ENCODE assay signal across 18 cellular contexts in genomic region chr15:23514492-23514891, GRCh38. TPM values are rescaled to one million over a fixed set of nuclear protein-coding genes. Genes with fewer than 3 reads are reported as not detected.
DNase-seq lines count a peak whose midpoint lies in the region; ATAC-seq, FAIRE-seq and TF ChIP-seq lines count a peak whose summit lies in the region.
"Had no signal": no experiment of that assay in that cellular context is flagged by ENCODE, and none has a peak within 500 bp of the region (broad histone marks: within the 10 kb centered on the region; RNA-seq: fewer than 3 reads in every experiment).

No MANE protein-coding gene starts in this region.

- H3K9ac ChIP-seq in DND-41 (ENCODE audit: low read depth, low read length), result no peak overlapping the region
- H3K9ac ChIP-seq in K562 (ENCODE audit: insufficient read depth in 1 of 2, low read depth in 2 of 2, low read length in 2 of 2), result no peak overlapping the region
- H3K9ac ChIP-seq: BLaER1 treated with 17β-estradiol and CSF1 and Interleukin-3, amounts not matched to agents 10 nM and 100 nM had no signal

- H4K20me1 ChIP-seq in DND-41 (ENCODE audit: insufficient read depth, low read length), result no peaks in the 10 kb centered on the region
- H4K20me1 ChIP-seq in K562 (replicated peaks; ENCODE audit: control insufficient read depth, insufficient read depth, low read length), result no peaks in the 10 kb centered on the region
- H4K20me1 ChIP-seq: BLaER1 treated with 17β-estradiol and CSF1 and Interleukin-3, amounts not matched to agents 10 nM and 100 nM had no signal

- POLR2A ChIA-PET in K562 (lab: Yijun Ruan, JAX), result no interaction called here

- 0% methylated on average over 1 of the region's 1 CpG for WGBS in K562 (ENCODE audit: insufficient coverage, low coverage, missing lambda C conversion rate)

- TF ChIP-seq POLR2A in K562 (conservative IDR thresholded peaks at IDR 0.05), result no peak

- H3K79me2 ChIP-seq in DND-41 (ENCODE audit: insufficient read depth, low read length), result no peaks in the 10 kb centered on the region
- H3K79me2 ChIP-seq in K562 (ENCODE audit: control insufficient read depth, insufficient read depth, low read length), result no peaks in the 10 kb centered on the region

- H3K27ac Mint-ChIP-seq in activated T-cell treated with anti-CD3 and anti-CD28 coated beads, Interleukin-2, amount 50 U/mL, for 72 hours, result no peak overlapping the region
- H3K27ac Mint-ChIP-seq: B cell; CD8-positive, alpha-beta T cell; H9 had no signal

- H3K27me3 ChIP-seq in DND-41 (ENCODE audit: insufficient read depth, low read length, poor library complexity) (no peaks in the 10 kb centered on the region), K562 (ENCODE audit: control insufficient read depth in 2 of 2, insufficient read depth in 2 of 2, low read length in 2 of 2) (no peaks in the 10 kb centered on the region)
- H3K27me3 ChIP-seq: BLaER1 treated with 17β-estradiol and CSF1 and Interleukin-3, amounts not matched to agents 10 nM and 100 nM had no signal

- no peak for DNase-seq in activated T-cell treated with anti-CD3 and anti-CD28 coated beads, Interleukin-2, amount 50 U/mL, for 72 hours
- DNase-seq in activated T-cell treated with anti-CD3 and anti-CD28 coated beads, Interleukin-2, amount 50 U/mL, for 1 hour, result no peak
- DNase-seq in DND-41 (peak; percentile 6), MV-4-11 (lab: John Stamatoyannopoulos, UW) (peak; percentile 55), K562 (ENCODE audit: extremely low read depth in 1 of 4, low spot score in 3 of 4) (peak in 1 of 4 experiments; percentile 33), ecto neural progenitor cell (ENCODE audit: low spot score) (no peak), cardiac septum (ENCODE audit: low spot score) (no peak)
- DNase-seq: Calu3; CD8-positive, alpha-beta T cell; DMS79 treated with DMSO at 0.1 percent for 48 hours; EL; H9 had no signal

- H3K4me2 ChIP-seq in DND-41 (ENCODE audit: insufficient read depth, low read length), result no peak overlapping the region
- H3K4me2 ChIP-seq in K562 (ENCODE audit: insufficient read depth, low read length), result no peak overlapping the region
- H3K4me2 ChIP-seq: BLaER1 treated with 17β-estradiol and CSF1 and Interleukin-3, amounts not matched to agents 10 nM and 100 nM had no signal

- no peaks in the 10 kb centered on the region for H3K27me3 Mint-ChIP-seq in activated T-cell treated with anti-CD3 and anti-CD28 coated beads, Interleukin-2, amount 50 U/mL, for 72 hours (ENCODE audit: low read depth)
- H3K27me3 Mint-ChIP-seq: B cell had no signal

- H3K27ac ChIP-seq in DND-41 (ENCODE audit: low read length), result no peak overlapping the region
- 0 out of 3 replicates have a peak overlapping the region, but pooled peaks have one; percentile 9 for H3K27ac ChIP-seq in K562 (ENCODE audit: extremely low read depth, low read depth, low read length)
- H3K27ac ChIP-seq: BLaER1 treated with 17β-estradiol and CSF1 and Interleukin-3, amounts not matched to agents 10 nM and 100 nM had no signal

- H3K36me3 ChIP-seq in DND-41 (ENCODE audit: insufficient read depth, low read length), result no peaks in the 10 kb centered on the region
- no peaks in the 10 kb centered on the region for H3K36me3 ChIP-seq in K562 (ENCODE audit: control insufficient read depth, insufficient read depth, low read length)
- H3K36me3 ChIP-seq: BLaER1 treated with 17β-estradiol and CSF1 and Interleukin-3, amounts not matched to agents 10 nM and 100 nM had no signal

- peaks cover 3 to 8% of the 10 kb centered on the region in 2 donors for H3K9me3 Mint-ChIP-seq in activated T-cell treated with anti-CD3 and anti-CD28 coated beads, Interleukin-2, amount 50 U/mL, for 72 hours

- peaks cover 4% of the 10 kb centered on the region for H3K9me3 ChIP-seq in DND-41 (ENCODE audit: insufficient read depth, low read length, severe bottlenecking)
- H3K9me3 ChIP-seq in K562 (replicated peaks; ENCODE audit: control insufficient read depth, insufficient read depth, low read depth, low read length), result no peaks in the 10 kb centered on the region

- TF ChIP-seq RAD21 in K562 (CRISPR knock-in tag; conservative IDR thresholded peaks at IDR 0.05 in 1 of 2, IDR thresholded peaks at IDR 0.05 in 1 of 2), result no peak

- TF ChIP-seq CTCF in DND-41 (IDR thresholded peaks at IDR 0.05; ENCODE audit: borderline replicate concordance, extremely low read depth, low read length, poor library complexity, severe bottlenecking) (no peak), K562 (IDR thresholded peaks at IDR 0.05 in 2 of 3, conservative IDR thresholded peaks at IDR 0.05 in 1 of 3; ENCODE audit: insufficient read depth in 2 of 3, low read depth in 1 of 3, low read length in 3 of 3) (no peak)

- CTCF ChIA-PET in K562 (lab: Yijun Ruan, JAX; ENCODE audit: low intra/inter-chr PET ratio), result no interaction called here

- in situ Hi-C loops in K562 (cut with MboI), result no loop called here

- intact Hi-C loops in K562 (cut with micrococcal nuclease) (no loop called here), cardiac septum (cut with DNase I) (no loop called here)

- no peaks in the 10 kb centered on the region for H3K9me1 ChIP-seq in K562 (ENCODE audit: control insufficient read depth, insufficient read depth, low read length)

- H3K4me3 ChIP-seq in DND-41 (ENCODE audit: low read depth in 1 of 2, low read length in 2 of 2) (no peak overlapping the region), K562 (no peak overlapping the region)
- H3K4me3 ChIP-seq: BLaER1 treated with 17β-estradiol and CSF1 and Interleukin-3, amounts not matched to agents 10 nM and 100 nM; GM12878 had no signal

- H3K4me1 ChIP-seq in DND-41 (ENCODE audit: insufficient read depth, low read length) (no peaks in the 10 kb centered on the region; the same call in 1 of the 2 replicates), K562 (replicated peaks in 1 of 2; ENCODE audit: control insufficient read depth in 2 of 2, insufficient read depth in 2 of 2, low read length in 2 of 2) (no peaks in the 10 kb centered on the region; a peak in 1 of 5 replicates)
- H3K4me1 ChIP-seq: BLaER1 treated with 17β-estradiol and CSF1 and Interleukin-3, amounts not matched to agents 10 nM and 100 nM had no signal

- peak; percentile 18 to 54 for ATAC-seq in activated T-cell treated with anti-CD3 and anti-CD28 coated beads, Interleukin-2, amount 50 U/mL, for 72 hours (replicated peaks in 1 of 2)
- ATAC-seq in DND-41 (ENCODE audit: insufficient read depth, low read depth) (no peak), K562 (no peak)
- ATAC-seq: CD8-positive, alpha-beta T cell; GM12878 had no signal

- no peak overlapping the region for H3K4me3 Mint-ChIP-seq in activated T-cell treated with anti-CD3 and anti-CD28 coated beads, Interleukin-2, amount 50 U/mL, for 72 hours
- H3K4me3 Mint-ChIP-seq: B cell; CD8-positive, alpha-beta T cell; H9 had no signal

- no peaks in the 10 kb centered on the region for H3K36me3 Mint-ChIP-seq in activated T-cell treated with anti-CD3 and anti-CD28 coated beads, Interleukin-2, amount 50 U/mL, for 72 hours (ENCODE audit: insufficient read depth in 2 of 2)
- H3K36me3 Mint-ChIP-seq: CD8-positive, alpha-beta T cell had no signal

- BruUV-seq in K562 (replicated peaks; lab: Mats Ljungman, UMichigan), result no TSS peak

- no peak overlapping the region for H2AFZ ChIP-seq in DND-41 (ENCODE audit: low read depth, low read length)
- H2AFZ ChIP-seq in K562 (ENCODE audit: low read depth, low read length), result peak overlapping the region; percentile 33; the same call in 1 of the 2 replicates

- no peak for TF ChIP-seq EP300 in K562 (IDR thresholded peaks at IDR 0.05; ENCODE audit: low read length)

- no peaks in the 10 kb centered on the region for H3K4me1 Mint-ChIP-seq in activated T-cell treated with anti-CD3 and anti-CD28 coated beads, Interleukin-2, amount 50 U/mL, for 72 hours (ENCODE audit: low read depth)
- H3K4me1 Mint-ChIP-seq: B cell, H9 had no signal

- FAIRE-seq in K562 (lab: Jason Lieb, UNC), result no peak
- FAIRE-seq: GM12878, H1, HTR-8/SVneo had no signal

TF ChIP-seq in K562, 482 proteins besides CTCF, POLR2A, EP300 and RAD21 (continues in another document):
- TF ChIP-seq ZNF551 (CRISPR knock-in tag; IDR thresholded peaks at IDR 0.05) (no peak), ZNF347 (CRISPR knock-in tag; IDR thresholded peaks at IDR 0.05; ENCODE audit: low read depth) (no peak), TAF9B (IDR thresholded peaks at IDR 0.05; ENCODE audit: partially characterized antibody) (no peak), ZNF174 (CRISPR knock-in tag; IDR thresholded peaks at IDR 0.05) (no peak), ATF1 (CRISPR knock-in tag; IDR thresholded peaks at IDR 0.05) (no peak), ATF1 (tag; IDR thresholded peaks at IDR 0.05) (no peak)
- TF ChIP-seq, protein P1, sequence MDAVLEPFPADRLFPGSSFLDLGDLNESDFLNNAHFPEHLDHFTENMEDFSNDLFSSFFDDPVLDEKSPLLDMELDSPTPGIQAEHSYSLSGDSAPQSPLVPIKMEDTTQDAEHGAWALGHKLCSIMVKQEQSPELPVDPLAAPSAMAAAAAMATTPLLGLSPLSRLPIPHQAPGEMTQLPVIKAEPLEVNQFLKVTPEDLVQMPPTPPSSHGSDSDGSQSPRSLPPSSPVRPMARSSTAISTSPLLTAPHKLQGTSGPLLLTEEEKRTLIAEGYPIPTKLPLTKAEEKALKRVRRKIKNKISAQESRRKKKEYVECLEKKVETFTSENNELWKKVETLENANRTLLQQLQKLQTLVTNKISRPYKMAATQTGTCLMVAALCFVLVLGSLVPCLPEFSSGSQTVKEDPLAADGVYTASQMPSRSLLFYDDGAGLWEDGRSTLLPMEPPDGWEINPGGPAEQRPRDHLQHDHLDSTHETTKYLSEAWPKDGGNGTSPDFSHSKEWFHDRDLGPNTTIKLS (IDR thresholded peaks at IDR 0.05; ENCODE audit: borderline replicate concordance, low read depth), result no peak

RNA-seq across cellular contexts. Expression of gene MKRN3, which starts 51.0 kb away (rescaled TPM):
- 1 to 10 TPM; 2.0 to 2.1 TPM for total RNA-seq in activated T-cell treated with anti-CD3 and anti-CD28 coated beads, Interleukin-2, amount 50 U/mL, for 72 hours
- 37.6 and 42.7 TPM in 2 replicates for total RNA-seq in K562 (2011; cell fraction: chromatin; rRNA removed; ENCODE audit: low replicate concordance)
- 28.9 and 33.4 TPM in 2 replicates for total RNA-seq in K562 (2011; cell fraction: nucleolus; rRNA removed)
- 44.3 and 51.5 TPM in 2 replicates for total RNA-seq in K562 (2011; cell fraction: nucleoplasm; rRNA removed)
- 33.4 and 37.8 TPM in 2 replicates for total RNA-seq in K562 (2014; rRNA removed)
- total RNA-seq in K562 (2014; rRNA removed; fragmentation: Illumina TruSeq; extraction: Trizol), result 21.4 and 25.1 TPM in 2 replicates
- total RNA-seq in K562 (2015; rRNA removed; fragmentation: Illumina TruSeq; extraction: Trizol), result 29.9 and 31.1 TPM in 2 replicates
- 26.0 and 26.2 TPM in 2 replicates for total RNA-seq in K562 (2021)
- 22.4 and 22.5 TPM in 2 replicates for polyA plus RNA-seq in K562 (2011; rRNA removed)
- polyA plus RNA-seq in K562 (2011; cell fraction: cytosol; rRNA removed), result 13.3 and 19.2 TPM in 2 replicates
- polyA plus RNA-seq in K562 (2011; cell fraction: nucleus; rRNA removed), result 35.1 and 35.8 TPM in 2 replicates
- polyA plus RNA-seq in K562 (2012), result 17.1 and 17.2 TPM in 2 replicates
- 15.8 and 19.1 TPM in 2 replicates for polyA plus RNA-seq in K562 (2014; fragmentation: Illumina TruSeq; extraction: Trizol)
- polyA plus RNA-seq in K562 (2014; fragmentation: Nextera tagmentation; extraction: Ambion mirVana), result 1 to 10 TPM; 6.5 to 7.8 TPM
- 23.6 and 25.2 TPM in 2 replicates for polyA plus RNA-seq in K562 (2014; rRNA removed)
- 35.8 and 40.8 TPM in 2 replicates for polyA minus RNA-seq in K562 (2011; rRNA and poly(A)+ RNA removed)
- 15.4 and 23.4 TPM in 2 replicates for polyA minus RNA-seq in K562 (2011; cell fraction: cytosol; rRNA and poly(A)+ RNA removed)
- polyA minus RNA-seq in K562 (2011; cell fraction: nucleus; rRNA and poly(A)+ RNA removed), result 26.8 and 41.5 TPM in 2 replicates
- total RNA-seq in cardiac septum, result 0.32 TPM
- total RNA-seq: Calu3, G401, GM12878, H1, H9 had no signal
- polyA plus RNA-seq: H1 had no signal

Comparison
In these comparisons a context has a peak if more than half of its experiments do, and no peak if none do; other contexts are left out.
1. ATAC-seq: peak in activated T-cell treated with anti-CD3 and anti-CD28 coated beads, Interleukin-2, amount 50 U/mL, for 72 hours (2 of 2); none in DND-41 (single experiment) and K562 (single experiment).
2. DNase-seq: peak in DND-41 (single experiment) and MV-4-11 (single experiment); none in activated T-cell treated with anti-CD3 and anti-CD28 coated beads, Interleukin-2, amount 50 U/mL, for 72 hours (0 of 2), activated T-cell treated with anti-CD3 and anti-CD28 coated beads, Interleukin-2, amount 50 U/mL, for 1 hour (single experiment), ecto neural progenitor cell (single experiment) and cardiac septum (single experiment).
3. RNA of gene MKRN3, which starts 51.0 kb away (total RNA-seq): 21.4 to 51.5 TPM in K562; 2.0 to 2.1 TPM in activated T-cell treated with anti-CD3 and anti-CD28 coated beads, Interleukin-2, amount 50 U/mL, for 72 hours and 0.32 TPM in cardiac septum (single experiment); every median in the first group is over 4 times any median in the second.